Comparison of ENCODE assay signal across 19 cellular contexts in genomic region chr3:172302176-172302575, GRCh38.
DNase-seq lines count a peak whose midpoint lies in the region; ATAC-seq and TF ChIP-seq lines count a peak whose summit lies in the region.
"Had no signal": no experiment of that assay in that cellular context is flagged by ENCODE, and none has a peak within 500 bp of the region (broad histone marks: within the 10 kb centered on the region; RNA-seq: fewer than 3 reads in every experiment).

No MANE protein-coding gene starts in this region.

- peaks cover 23% of the 10 kb centered on the region for H4K20me1 ChIP-seq in osteoblast (ENCODE audit: insufficient read depth, low read length)
- H4K20me1 ChIP-seq: BLaER1 treated with 17β-estradiol and CSF1 and Interleukin-3, amounts not matched to agents 10 nM and 100 nM had no signal

- H3K4me3 Mint-ChIP-seq in HFFc6 (no peak overlapping the region), immature natural killer cell (no peak overlapping the region)
- H3K4me3 Mint-ChIP-seq: CD8-positive, alpha-beta T cell had no signal

- no peak for TF ChIP-seq CTCF in AG10803 (conservative IDR thresholded peaks at IDR 0.05; ENCODE audit: low read length)
- no peak for TF ChIP-seq CTCF in HFFc6 (IDR thresholded peaks at IDR 0.05)
- no peak for TF ChIP-seq CTCF in osteoblast (IDR thresholded peaks at IDR 0.05; ENCODE audit: extremely low read depth, low read depth, low read length)

- H3K4me2 ChIP-seq in osteoblast (ENCODE audit: insufficient read depth, low read length): no peak overlapping the region
- H3K4me2 ChIP-seq: A549; BLaER1 treated with 17β-estradiol and CSF1 and Interleukin-3, amounts not matched to agents 10 nM and 100 nM had no signal

- H3K79me2 ChIP-seq in osteoblast (ENCODE audit: insufficient read depth, low read length): peaks cover 25% of the 10 kb centered on the region

- no peak for ATAC-seq in HG02571 (IDR thresholded peaks at IDR 0.05; ENCODE audit: unreplicated experiment)
- ATAC-seq: A549; CD8-positive, alpha-beta T cell had no signal

- H3K27ac ChIP-seq in osteoblast (ENCODE audit: low read depth, low read length): peak overlapping the region; percentile 50
- H3K27ac ChIP-seq in effector memory CD4-positive, alpha-beta T cell (ENCODE audit: insufficient read depth, low read length, poor library complexity, severe bottlenecking): no peak overlapping the region
- H3K27ac ChIP-seq: A549; BLaER1 treated with 17β-estradiol and CSF1 and Interleukin-3, amounts not matched to agents 10 nM and 100 nM had no signal

- H3K9me3 ChIP-seq in osteoblast (ENCODE audit: low read depth, low read length): no peaks in the 10 kb centered on the region
- H3K9me3 ChIP-seq in effector memory CD4-positive, alpha-beta T cell (ENCODE audit: control insufficient read depth, low read length): no peaks in the 10 kb centered on the region
- H3K9me3 ChIP-seq: A549; BLaER1 treated with 17β-estradiol and CSF1 and Interleukin-3, amounts not matched to agents 10 nM and 100 nM had no signal

- H3K4me3 ChIP-seq in AG10803 (ENCODE audit: low read length): no peak overlapping the region
- no peak overlapping the region for H3K4me3 ChIP-seq in osteoblast (ENCODE audit: insufficient read depth, low read length)
- H3K4me3 ChIP-seq in effector memory CD4-positive, alpha-beta T cell (ENCODE audit: insufficient read depth, low read depth, low read length, poor library complexity, severe bottlenecking): no peak overlapping the region
- H3K4me3 ChIP-seq: A549; BLaER1 treated with 17β-estradiol and CSF1 and Interleukin-3, amounts not matched to agents 10 nM and 100 nM had no signal

- H3K27ac Mint-ChIP-seq in HFFc6: peak overlapping the region; percentile 27; the same call in 1 of the 2 replicates
- peak overlapping the region in 5 of 6 donors; percentile 20 to 69 (median 59) for H3K27ac Mint-ChIP-seq in immature natural killer cell
- H3K27ac Mint-ChIP-seq: CD8-positive, alpha-beta T cell had no signal

- H3K4me1 ChIP-seq in osteoblast (ENCODE audit: insufficient read depth, low read length): peaks cover 38% of the 10 kb centered on the region
- H3K4me1 ChIP-seq in effector memory CD4-positive, alpha-beta T cell (ENCODE audit: control insufficient read depth, insufficient read depth, low read length, poor library complexity, severe bottlenecking): no peaks in the 10 kb centered on the region
- H3K4me1 ChIP-seq: BLaER1 treated with 17β-estradiol and CSF1 and Interleukin-3, amounts not matched to agents 10 nM and 100 nM had no signal

- H2AFZ ChIP-seq in osteoblast (ENCODE audit: low read length): no peak overlapping the region

- peaks cover 59% of the 10 kb centered on the region for H3K4me1 Mint-ChIP-seq in HFFc6 (ENCODE audit: low read depth)
- peaks cover 10 to 19% of the 10 kb centered on the region in 2 donors for H3K4me1 Mint-ChIP-seq in immature natural killer cell

- H3K36me3 Mint-ChIP-seq in HFFc6 (ENCODE audit: low read depth) (peaks cover 70% of the 10 kb centered on the region), immature natural killer cell (peaks cover 14 to 46% (median 16%) of the 10 kb centered on the region in 3 donors)

- no peaks in the 10 kb centered on the region for H3K27me3 ChIP-seq in osteoblast (ENCODE audit: insufficient read depth, low read length)
- no peaks in the 10 kb centered on the region for H3K27me3 ChIP-seq in effector memory CD4-positive, alpha-beta T cell (replicated peaks; ENCODE audit: control insufficient read depth, insufficient read depth, low read length, poor library complexity, severe bottlenecking)
- H3K27me3 ChIP-seq: BLaER1 treated with 17β-estradiol and CSF1 and Interleukin-3, amounts not matched to agents 10 nM and 100 nM had no signal

- H3K36me3 ChIP-seq in osteoblast (ENCODE audit: insufficient read depth, low read length): peaks cover 62% of the 10 kb centered on the region
- no peaks in the 10 kb centered on the region for H3K36me3 ChIP-seq in effector memory CD4-positive, alpha-beta T cell (ENCODE audit: control insufficient read depth, insufficient read depth, low read length)

- H3K27me3 Mint-ChIP-seq in HFFc6 (ENCODE audit: insufficient read depth) (no peaks in the 10 kb centered on the region; the same call in 1 of the 2 replicates), immature natural killer cell (ENCODE audit: low read depth in 3 of 3) (peaks cover 0 to 5% (median 0%) of the 10 kb centered on the region in 3 donors)

- H3K9me3 Mint-ChIP-seq in HFFc6: no peaks in the 10 kb centered on the region; the same call in 1 of the 2 replicates
- H3K9me3 Mint-ChIP-seq in immature natural killer cell: no peaks in the 10 kb centered on the region
- H3K9me3 Mint-ChIP-seq: CD8-positive, alpha-beta T cell had no signal

- DNase-seq in AG10803 (ENCODE audit: low read depth) (peak; percentile 28), HFFc6 (no peak), immature natural killer cell (no peak), osteoblast (ENCODE audit: insufficient read length, low spot score, missing footprints) (no peak), putamen (ENCODE audit: low spot score) (no peak), T-helper 1 cell (no peak)
- no peak for DNase-seq in effector memory CD4-positive, alpha-beta T cell
- DNase-seq: CD8-positive, alpha-beta T cell; DMS79; KBM-7; MV-4-11; NCI-H1694 treated with DMSO at 0.1 percent for 48 hours; NCI-H510A treated with DMSO at 0.1 percent for 48 hours; NCI-H82; OCI-M1; Right ventricle myocardium superior had no signal
